17 cellular contexts compared by ENCODE assay signal in the genomic region with DNA sequence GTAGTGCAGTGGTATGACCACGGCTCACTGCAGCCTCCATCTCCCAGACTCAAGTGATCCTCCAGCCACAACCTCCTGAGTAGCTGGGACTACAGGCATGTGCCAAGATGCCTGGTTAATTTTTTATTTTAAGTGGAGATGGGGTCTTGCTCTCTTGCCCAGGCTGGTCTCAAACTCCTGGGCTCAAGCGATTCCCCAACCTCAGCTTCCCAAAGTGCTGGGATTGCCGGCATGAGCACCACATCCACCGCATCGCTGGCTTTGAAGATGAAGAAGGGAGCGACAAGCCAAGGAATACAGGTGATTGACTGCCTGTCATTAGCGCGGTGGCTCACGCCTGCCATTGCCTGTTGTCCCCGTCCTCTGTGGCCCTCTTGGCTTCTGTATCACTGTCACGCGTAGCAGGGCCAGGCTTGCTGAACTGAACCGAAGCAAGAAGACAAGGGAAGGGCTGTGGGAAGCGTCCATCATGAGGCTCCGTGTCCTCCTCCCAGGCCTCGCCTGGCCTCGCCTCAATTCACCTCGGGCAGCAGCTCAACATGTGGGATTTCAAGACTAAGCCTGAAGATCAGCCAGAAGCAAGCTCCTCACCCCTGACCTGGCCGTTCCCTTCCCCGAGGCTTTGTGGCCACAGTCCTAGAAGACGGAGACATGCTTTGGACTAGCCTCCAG. TPM values are rescaled to one million over a fixed set of nuclear protein-coding genes. Genes with fewer than 3 reads are reported as not detected.
DNase-seq lines count a peak whose midpoint lies in the region; ATAC-seq and TF ChIP-seq lines count a peak whose summit lies in the region.
"Had no signal": no experiment of that assay in that cellular context is flagged by ENCODE, and none has a peak within 500 bp of the region (broad histone marks: within the 10 kb centered on the region; RNA-seq: fewer than 3 reads in every experiment).

No MANE protein-coding gene starts in this region.

- no peak overlapping the region for H3K4ac ChIP-seq in trophoblast cell (ENCODE audit: low read depth, low read length)

- intact Hi-C loops in tibial artery (cut with DNase I; ENCODE audit: low total_unique reads) = no loop called here
- intact Hi-C loops in posterior cingulate gyrus (cut with DNase I) = no loop called here

- H3K27ac ChIP-seq in KOPT-K1 (ENCODE audit: low read depth, low read length, poor library complexity, severe bottlenecking) (peak overlapping the region; percentile 62), trophoblast cell (ENCODE audit: low read depth, low read length) (no peak overlapping the region), tibial artery (no peak overlapping the region)
- H3K27ac ChIP-seq: A549, RWPE1 had no signal

- H3K14ac ChIP-seq in trophoblast cell (ENCODE audit: low read length) = peak overlapping the region; percentile 77

- ATAC-seq in activated CD8-positive, alpha-beta memory T cell treated with anti-CD3 and anti-CD28 coated beads, Interleukin-2, amount 10 ng/mL, durations not matched to agents 7 days and 5 days = no peak
- ATAC-seq in central memory CD8-positive, alpha-beta T cell (replicated peaks; ENCODE audit: extremely low read depth, poor library complexity, severe bottlenecking) = no peak
- no peak for ATAC-seq in GM21737 (IDR thresholded peaks at IDR 0.05; ENCODE audit: unreplicated experiment)
- ATAC-seq: A549 had no signal

- H2BK12ac ChIP-seq in trophoblast cell (ENCODE audit: low read length) = peak overlapping the region; percentile 58

- H3K9me3 ChIP-seq in KOPT-K1 (ENCODE audit: insufficient read depth, low read length, poor library complexity, severe bottlenecking) (peaks cover 13% of the 10 kb centered on the region), trophoblast cell (ENCODE audit: insufficient read depth, low read depth, low read length) (no peaks in the 10 kb centered on the region), tibial artery (no peaks in the 10 kb centered on the region)
- H3K9me3 ChIP-seq: A549, Caco-2 had no signal

- peaks cover 10% of the 10 kb centered on the region for H3K79me1 ChIP-seq in trophoblast cell (ENCODE audit: low read length)

- no peaks in the 10 kb centered on the region for H3K36me3 Mint-ChIP-seq in activated CD8-positive, alpha-beta memory T cell treated with anti-CD3 and anti-CD28 coated beads, Interleukin-2, amount 10 ng/mL, durations not matched to agents 7 days and 5 days
- H3K36me3 Mint-ChIP-seq in central memory CD8-positive, alpha-beta T cell (ENCODE audit: insufficient read depth) = peaks cover 3% of the 10 kb centered on the region

- no CpG with 5 or more reads among the region's 21 CpGs for WGBS in trophoblast cell (ENCODE audit: extremely low coverage, insufficient coverage, insufficient read length)

- H3K18ac ChIP-seq in trophoblast cell (ENCODE audit: low read length) = peak overlapping the region; percentile 4

- peaks cover 33% of the 10 kb centered on the region for H3K4me1 Mint-ChIP-seq in activated CD8-positive, alpha-beta memory T cell treated with anti-CD3 and anti-CD28 coated beads, Interleukin-2, amount 10 ng/mL, durations not matched to agents 7 days and 5 days
- H3K4me1 Mint-ChIP-seq in central memory CD8-positive, alpha-beta T cell = peaks cover 27% of the 10 kb centered on the region

- no peak overlapping the region for H3K4me3 Mint-ChIP-seq in activated CD8-positive, alpha-beta memory T cell treated with anti-CD3 and anti-CD28 coated beads, Interleukin-2, amount 10 ng/mL, durations not matched to agents 7 days and 5 days
- H3K4me3 Mint-ChIP-seq in central memory CD8-positive, alpha-beta T cell = no peak overlapping the region

- H3K27me3 Mint-ChIP-seq in activated CD8-positive, alpha-beta memory T cell treated with anti-CD3 and anti-CD28 coated beads, Interleukin-2, amount 10 ng/mL, durations not matched to agents 7 days and 5 days = no peaks in the 10 kb centered on the region
- H3K27me3 Mint-ChIP-seq in central memory CD8-positive, alpha-beta T cell = no peaks in the 10 kb centered on the region

- H3K9me3 Mint-ChIP-seq in activated CD8-positive, alpha-beta memory T cell treated with anti-CD3 and anti-CD28 coated beads, Interleukin-2, amount 10 ng/mL, durations not matched to agents 7 days and 5 days (ENCODE audit: low read depth) = no peaks in the 10 kb centered on the region
- no peaks in the 10 kb centered on the region for H3K9me3 Mint-ChIP-seq in central memory CD8-positive, alpha-beta T cell

- peak overlapping the region; percentile 94 for H3K27ac Mint-ChIP-seq in activated CD8-positive, alpha-beta memory T cell treated with anti-CD3 and anti-CD28 coated beads, Interleukin-2, amount 10 ng/mL, durations not matched to agents 7 days and 5 days
- peak overlapping the region; percentile 51 for H3K27ac Mint-ChIP-seq in central memory CD8-positive, alpha-beta T cell (ENCODE audit: low read depth)

- peaks cover 2% of the 10 kb centered on the region for H3K79me2 ChIP-seq in trophoblast cell (ENCODE audit: control insufficient read depth, insufficient read depth, low read length, poor library complexity)

- no peak overlapping the region for H3K9ac ChIP-seq in trophoblast cell (ENCODE audit: low read length)

- H3K23ac ChIP-seq in trophoblast cell (ENCODE audit: low read length) = no peak overlapping the region

- no peak overlapping the region for H3K4me2 ChIP-seq in trophoblast cell (ENCODE audit: low read length)
- H3K4me2 ChIP-seq: A549 had no signal

- H3K4me1 ChIP-seq in trophoblast cell (ENCODE audit: control insufficient read depth in 1 of 2, insufficient read depth in 2 of 2, low read length in 2 of 2) (peaks cover 12 to 18% of the 10 kb centered on the region in 2 experiments), tibial artery (no peaks in the 10 kb centered on the region)
- H3K4me1 ChIP-seq: A549 had no signal

- H2AK5ac ChIP-seq in trophoblast cell (ENCODE audit: low read length) = peak overlapping the region; percentile 12

- CTCF ChIA-PET in activated CD8-positive, alpha-beta memory T cell treated with anti-CD3 and anti-CD28 coated beads, Interleukin-2, amount 10 ng/mL, durations not matched to agents 7 days and 5 days (lab: Charles Lee) = interaction anchor here (0.9 to 3.4 kb wide), 6 partner anchors 10 to 68 kb away, joined by 3 to 25 read pairs (median 7); no protein-coding TSS in a partner anchor

- H2BK5ac ChIP-seq in trophoblast cell (ENCODE audit: low read depth, low read length, poor library complexity) = peak overlapping the region; percentile 61

- DNase-seq in activated CD8-positive, alpha-beta memory T cell treated with anti-CD3 and anti-CD28 coated beads, Interleukin-2, amount 10 ng/mL, durations not matched to agents 7 days and 5 days = no peak
- no peak for DNase-seq in activated CD8-positive, alpha-beta memory T cell treated with anti-CD3 and anti-CD28 coated beads for 24 hours
- no peak for DNase-seq in central memory CD8-positive, alpha-beta T cell (ENCODE audit: low spot score in 2 of 2)
- DNase-seq in trophoblast cell (no peak), tibial artery (no peak), posterior cingulate gyrus (no peak)
- DNase-seq: DMS153, H7, NCI-H1417 treated with DMSO at 0.1 percent for 48 hours, NCI-H2029 treated with DMSO at 0.1 percent for 48 hours, NCI-H2171 treated with DMSO at 0.1 percent for 48 hours, NCI-H748 treated with DMSO at 0.1 percent for 48 hours had no signal

- H3K27me3 ChIP-seq in trophoblast cell (ENCODE audit: insufficient read depth, low read length) (no peaks in the 10 kb centered on the region), tibial artery (no peaks in the 10 kb centered on the region)

- H4K8ac ChIP-seq in trophoblast cell (ENCODE audit: low read depth, low read length) = no peak overlapping the region

- H4K12ac ChIP-seq in trophoblast cell (ENCODE audit: low read depth, low read length) = no peak overlapping the region

- no peak overlapping the region for H2AFZ ChIP-seq in trophoblast cell (ENCODE audit: insufficient read depth, low read length, poor library complexity)

- no peaks in the 10 kb centered on the region for H3K36me3 ChIP-seq in KOPT-K1 (ENCODE audit: insufficient read depth, low read length)
- H3K36me3 ChIP-seq in trophoblast cell (ENCODE audit: control insufficient read depth in 1 of 2, insufficient read depth in 2 of 2, low read length in 2 of 2) = no peaks in the 10 kb centered on the region
- H3K36me3 ChIP-seq in tibial artery = no peaks in the 10 kb centered on the region

- H3K4me3 ChIP-seq in trophoblast cell (ENCODE audit: low read depth, low read length) (no peak overlapping the region), tibial artery (no peak overlapping the region)
- H3K4me3 ChIP-seq: A549 had no signal

- peak overlapping the region; percentile 19 for H2BK120ac ChIP-seq in trophoblast cell (ENCODE audit: insufficient read depth, low read length, poor library complexity)

- TF ChIP-seq CTCF in tibial artery (IDR thresholded peaks at IDR 0.05) = no peak

- peak overlapping the region; percentile 92 for H4K91ac ChIP-seq in trophoblast cell (ENCODE audit: low read depth, low read length)

RNA-seq across cellular contexts. Expression of gene TFRC, which starts 46.4 kb away (rescaled TPM):
- total RNA-seq in activated CD8-positive, alpha-beta memory T cell treated with anti-CD3 and anti-CD28 coated beads, Interleukin-2, amount 10 ng/mL, durations not matched to agents 7 days and 5 days = 100 to 1,000 TPM; 409 to 782 TPM
- 57.9 and 61.0 TPM in 2 replicates for polyA plus RNA-seq in trophoblast cell (2013)
